ENCODE assay signal across 10 cellular contexts in genomic region chr2:239245872-239246701, GRCh38.
DNase-seq lines count a peak whose midpoint lies in the region; ATAC-seq, FAIRE-seq and TF ChIP-seq lines count a peak whose summit lies in the region.
"Had no signal": no experiment of that assay in that cellular context is flagged by ENCODE, and none has a peak within 500 bp of the region (broad histone marks: within the 10 kb centered on the region; RNA-seq: fewer than 3 reads in every experiment).

No MANE protein-coding gene starts in this region.

- peaks cover 83% of the 10 kb centered on the region for H3K79me2 ChIP-seq in neural progenitor cell (ENCODE audit: low read depth)

- H3K4me1 ChIP-seq in esophagus (ENCODE audit: control insufficient read depth in 2 of 2, insufficient read depth in 2 of 2, low read length in 1 of 2), result peaks cover 13 to 21% of the 10 kb centered on the region in 2 donors
- H3K4me1 ChIP-seq in neural progenitor cell, result peaks cover 27% of the 10 kb centered on the region

- H3K36me3 ChIP-seq in esophagus (ENCODE audit: control insufficient read depth in 2 of 2, insufficient read depth in 2 of 2, low read length in 1 of 2), result no peaks in the 10 kb centered on the region
- no peaks in the 10 kb centered on the region for H3K36me3 ChIP-seq in neural progenitor cell

- FAIRE-seq in D721Med (lab: Jason Lieb, UNC), result no peak

- H3K27ac ChIP-seq in esophagus (ENCODE audit: low read depth in 2 of 2, low read length in 1 of 2) (peak overlapping the region; percentile 50 to 74), neural progenitor cell (no peak overlapping the region)
- H3K27ac ChIP-seq: testis had no signal

- H2AFZ ChIP-seq in neural progenitor cell (replicated peaks), result no peak overlapping the region

- TF ChIP-seq CTCF in neural progenitor cell (IDR thresholded peaks at IDR 0.05) (no peak), D721Med (IDR thresholded peaks at IDR 0.05; ENCODE audit: insufficient read depth, missing control alignments) (no peak)

- no peak overlapping the region for H3K4me3 Mint-ChIP-seq in neural progenitor cell
- H3K4me3 Mint-ChIP-seq in stimulated activated memory B cell treated with anti-CD40 and anti-IgM and Interleukin-4, amounts not matched to agents 10 μg/mL and 1 μg/mL and 100 μg/mL, for 72 hours, result no peak overlapping the region

- peak overlapping the region; percentile 91 for H3K27ac Mint-ChIP-seq in neural progenitor cell
- H3K27ac Mint-ChIP-seq in stimulated activated memory B cell treated with anti-CD40 and anti-IgM and Interleukin-4, amounts not matched to agents 10 μg/mL and 1 μg/mL and 100 μg/mL, for 72 hours, result no peak overlapping the region

- H3K9me3 ChIP-seq in esophagus (ENCODE audit: control insufficient read depth in 2 of 2, insufficient read depth in 1 of 2, low read depth in 1 of 2, low read length in 1 of 2) (no peaks in the 10 kb centered on the region), neural progenitor cell (ENCODE audit: low read depth) (no peaks in the 10 kb centered on the region)
- H3K9me3 ChIP-seq: testis had no signal

- ATAC-seq in stimulated activated memory B cell treated with anti-CD40 and anti-IgM and Interleukin-4, amounts not matched to agents 10 μg/mL and 1 μg/mL and 100 μg/mL, for 72 hours, result no peak
- no peak for ATAC-seq in GM19328 (IDR thresholded peaks at IDR 0.05; ENCODE audit: unreplicated experiment)

- peaks cover 79% of the 10 kb centered on the region for H4K20me1 ChIP-seq in neural progenitor cell (ENCODE audit: low read depth)

- H3K4me3 ChIP-seq in esophagus (ENCODE audit: low read depth in 1 of 2, low read length in 2 of 2) (peak overlapping the region; percentile 7 to 19), neural progenitor cell (no peak overlapping the region)
- H3K4me3 ChIP-seq: testis had no signal

- peaks cover 14% of the 10 kb centered on the region for H3K9me3 Mint-ChIP-seq in neural progenitor cell
- H3K9me3 Mint-ChIP-seq in stimulated activated memory B cell treated with anti-CD40 and anti-IgM and Interleukin-4, amounts not matched to agents 10 μg/mL and 1 μg/mL and 100 μg/mL, for 72 hours, result no peaks in the 10 kb centered on the region

- DNase-seq in COLO668 (lab: John Stamatoyannopoulos, UW; ENCODE audit: unreplicated experiment), result peak; percentile 77
- DNase-seq in NCI-H510A (lab: John Stamatoyannopoulos, UW), result peak; percentile 74
- DNase-seq in neural progenitor cell (ENCODE audit: low spot score), result no peak
- no peak for DNase-seq in activated T-cell treated with anti-CD3 and anti-CD28 coated beads, Interleukin-2, amount 50 U/mL, for 48 hours
- DNase-seq in D721Med (ENCODE audit: insufficient read length, low spot score), result no peak
- DNase-seq: CD4-positive, CD25-positive, alpha-beta regulatory T cell; testis had no signal

- peaks cover 4% of the 10 kb centered on the region for H3K27me3 Mint-ChIP-seq in neural progenitor cell (ENCODE audit: insufficient read depth, low read depth)
- H3K27me3 Mint-ChIP-seq in stimulated activated memory B cell treated with anti-CD40 and anti-IgM and Interleukin-4, amounts not matched to agents 10 μg/mL and 1 μg/mL and 100 μg/mL, for 72 hours, result no peaks in the 10 kb centered on the region
- H3K27me3 Mint-ChIP-seq: CD4-positive, CD25-positive, alpha-beta regulatory T cell had no signal

- H3K36me3 Mint-ChIP-seq in neural progenitor cell, result no peaks in the 10 kb centered on the region
- no peaks in the 10 kb centered on the region for H3K36me3 Mint-ChIP-seq in stimulated activated memory B cell treated with anti-CD40 and anti-IgM and Interleukin-4, amounts not matched to agents 10 μg/mL and 1 μg/mL and 100 μg/mL, for 72 hours

- WGBS in esophagus, 2 donors, result 41 to 46% methylated on average over 38 to 40 of the region's 40 CpGs

- H3K9ac ChIP-seq in neural progenitor cell, result no peak overlapping the region

- H3K27me3 ChIP-seq in esophagus (ENCODE audit: control insufficient read depth in 1 of 2, insufficient read depth in 2 of 2, low read length in 2 of 2) (no peaks in the 10 kb centered on the region), neural progenitor cell (no peaks in the 10 kb centered on the region)
- H3K27me3 ChIP-seq: testis had no signal

- peak overlapping the region; percentile 27 for H3K4me2 ChIP-seq in neural progenitor cell

- H3K4me1 Mint-ChIP-seq in neural progenitor cell, result peaks cover 66% of the 10 kb centered on the region
- H3K4me1 Mint-ChIP-seq in stimulated activated memory B cell treated with anti-CD40 and anti-IgM and Interleukin-4, amounts not matched to agents 10 μg/mL and 1 μg/mL and 100 μg/mL, for 72 hours, result peaks cover 7% of the 10 kb centered on the region

- no peaks in the 10 kb centered on the region for H3F3A ChIP-seq in neural progenitor cell (ENCODE audit: low read depth)

Comparison
In these comparisons a context has a peak if more than half of its experiments do, and no peak if none do; other contexts are left out.
1. DNase-seq: peak in COLO668 (single experiment) and NCI-H510A (single experiment); none in neural progenitor cell (single experiment), activated T-cell treated with anti-CD3 and anti-CD28 coated beads, Interleukin-2, amount 50 U/mL, for 48 hours (0 of 2) and D721Med (single experiment).